10 cellular contexts compared by ENCODE assay signal in genomic region chr6:100466410-100467143, GRCh38. TPM values are rescaled to one million over a fixed set of nuclear protein-coding genes. Genes with fewer than 3 reads are reported as not detected.
DNase-seq lines count a peak whose midpoint lies in the region; ATAC-seq, FAIRE-seq and TF ChIP-seq lines count a peak whose summit lies in the region.
"Had no signal": no experiment of that assay in that cellular context is flagged by ENCODE, and none has a peak within 500 bp of the region (broad histone marks: within the 10 kb centered on the region; RNA-seq: fewer than 3 reads in every experiment).

No MANE protein-coding gene starts in this region.

- peaks cover 29% of the 10 kb centered on the region for H3K4me1 Mint-ChIP-seq in stimulated activated naive CD8-positive, alpha-beta T cell treated with anti-CD3 and anti-CD28 coated beads, Interleukin-15, Interleukin-2, amounts not matched to agents 100 ng/mL and 50 ng/mL, for 24 hours (ENCODE audit: low read depth)
- H3K4me1 Mint-ChIP-seq in activated B cell treated with CpG ODN at 0.5 μM for 24 hours, result peaks cover 20% of the 10 kb centered on the region

- H3K9me3 Mint-ChIP-seq in stimulated activated naive CD8-positive, alpha-beta T cell treated with anti-CD3 and anti-CD28 coated beads, Interleukin-15, Interleukin-2, amounts not matched to agents 100 ng/mL and 50 ng/mL, for 24 hours, result peaks cover 21% of the 10 kb centered on the region
- H3K9me3 Mint-ChIP-seq in activated B cell treated with CpG ODN at 0.5 μM for 24 hours, result peaks cover 9% of the 10 kb centered on the region

- CTCF ChIA-PET in activated B cell treated with CpG ODN at 0.5 μM for 24 hours (lab: Charles Lee), result no interaction called here

- no peak for DNase-seq in stimulated activated naive CD8-positive, alpha-beta T cell treated with anti-CD3 and anti-CD28 coated beads, Interleukin-15, Interleukin-2, amounts not matched to agents 100 U/mL and 50 U/mL, for 24 hours
- no peak for DNase-seq in activated B cell treated with CpG ODN at 0.5 μM for 24 hours
- peak; percentile 53 for DNase-seq in islet precursor cell
- no peak for DNase-seq in activated effector memory CD4-positive, alpha-beta T cell treated with anti-CD3 and anti-CD28 coated beads, Interleukin-2, amount 50 U/mL, for 16 hours
- no peak for DNase-seq in C1 segment of cervical spinal cord (lab: John Stamatoyannopoulos, UW)
- DNase-seq in GM12892 (ENCODE audit: insufficient read length), result no peak
- DNase-seq: AML-193, posterior cingulate gyrus had no signal

- POLR2A ChIA-PET in activated B cell treated with CpG ODN at 0.5 μM for 24 hours (lab: Charles Lee), result no interaction called here

- FAIRE-seq in GM12892 (lab: Jason Lieb, UNC), result no peak

- no peak for ATAC-seq in stimulated activated naive CD8-positive, alpha-beta T cell treated with anti-CD3 and anti-CD28 coated beads, Interleukin-15, Interleukin-2, amounts not matched to agents 100 U/mL and 50 U/mL, for 24 hours
- no peak for ATAC-seq in activated B cell treated with CpG ODN at 0.5 μM for 24 hours (ENCODE audit: low read depth)
- no peak for ATAC-seq in GM19455 (IDR thresholded peaks at IDR 0.05; ENCODE audit: unreplicated experiment)

- peaks cover 91% of the 10 kb centered on the region for H3K27me3 Mint-ChIP-seq in stimulated activated naive CD8-positive, alpha-beta T cell treated with anti-CD3 and anti-CD28 coated beads, Interleukin-15, Interleukin-2, amounts not matched to agents 100 ng/mL and 50 ng/mL, for 24 hours
- H3K27me3 Mint-ChIP-seq in activated B cell treated with CpG ODN at 0.5 μM for 24 hours, result peaks cover 77% of the 10 kb centered on the region

- peak overlapping the region; percentile 31 for H3K27ac Mint-ChIP-seq in stimulated activated naive CD8-positive, alpha-beta T cell treated with anti-CD3 and anti-CD28 coated beads, Interleukin-15, Interleukin-2, amounts not matched to agents 100 ng/mL and 50 ng/mL, for 24 hours
- H3K27ac Mint-ChIP-seq in activated B cell treated with CpG ODN at 0.5 μM for 24 hours, result peak overlapping the region; percentile 10

- intact Hi-C loops in activated B cell treated with CpG ODN at 0.5 μM for 24 hours (cut with micrococcal nuclease), result loop anchor here (5.0 kb wide), 2 partner anchors 854 to 1634 kb away; partner anchors contain the start of gene POU3F2

- H3K36me3 Mint-ChIP-seq in stimulated activated naive CD8-positive, alpha-beta T cell treated with anti-CD3 and anti-CD28 coated beads, Interleukin-15, Interleukin-2, amounts not matched to agents 100 ng/mL and 50 ng/mL, for 24 hours (ENCODE audit: low read depth), result peaks cover 11% of the 10 kb centered on the region
- no peaks in the 10 kb centered on the region for H3K36me3 Mint-ChIP-seq in activated B cell treated with CpG ODN at 0.5 μM for 24 hours (ENCODE audit: low read depth)

- no peak for TF ChIP-seq POLR2A in GM12892 (IDR thresholded peaks at IDR 0.05; ENCODE audit: low read depth, low read length)

- peak overlapping the region; percentile 13 for H3K4me3 Mint-ChIP-seq in stimulated activated naive CD8-positive, alpha-beta T cell treated with anti-CD3 and anti-CD28 coated beads, Interleukin-15, Interleukin-2, amounts not matched to agents 100 ng/mL and 50 ng/mL, for 24 hours
- peak overlapping the region; percentile 19 for H3K4me3 Mint-ChIP-seq in activated B cell treated with CpG ODN at 0.5 μM for 24 hours

- no peak for TF ChIP-seq CTCF in activated B cell treated with CpG ODN at 0.5 μM for 24 hours (IDR thresholded peaks at IDR 0.05)

RNA-seq across cellular contexts. Expression of gene SIM1, which starts 1.9 kb away (rescaled TPM):
- total RNA-seq in activated B cell treated with CpG ODN at 0.5 μM for 24 hours, result not detected in 2 replicates
- polyA plus RNA-seq in GM12892 (2012; ENCODE audit: missing spikeins), result not detected
